8 cellular contexts compared by ENCODE assay signal in the genomic region with DNA sequence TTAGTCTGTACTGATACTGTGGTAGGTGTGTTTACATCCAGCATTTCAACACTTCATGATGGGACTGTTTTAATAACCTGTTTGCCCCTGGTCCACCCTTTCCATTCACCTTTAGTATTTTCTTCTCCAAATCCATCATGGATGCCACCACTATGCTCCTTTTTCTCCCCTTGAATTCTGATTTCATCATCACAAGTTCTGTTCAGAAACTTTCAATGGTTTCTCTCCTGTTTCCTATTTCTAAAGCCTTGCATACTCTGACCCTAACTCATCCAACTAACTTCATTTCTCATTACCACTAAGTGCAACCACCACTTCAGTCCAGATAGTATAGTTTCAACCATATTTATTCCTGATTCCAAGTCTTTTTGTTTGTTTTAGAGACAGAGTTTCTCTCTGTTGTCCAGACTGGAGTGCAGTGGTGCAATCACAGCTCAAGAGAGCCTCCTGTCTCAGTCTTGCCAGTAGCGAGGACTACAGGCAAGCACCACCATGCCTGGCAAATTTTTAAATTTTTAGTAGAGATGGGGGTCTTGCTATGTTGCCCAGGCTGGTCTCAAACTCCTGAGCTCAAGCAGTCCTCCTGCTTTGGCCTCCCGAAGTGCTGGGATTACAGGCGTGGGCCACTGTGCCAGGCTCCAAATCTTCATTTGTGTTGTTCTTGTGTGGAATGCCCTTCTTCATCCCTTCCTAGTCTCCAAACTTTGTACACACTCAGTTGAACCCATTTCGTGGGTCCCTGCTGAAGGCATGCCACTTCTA. TPM values are rescaled to one million over a fixed set of nuclear protein-coding genes. Genes with fewer than 3 reads are reported as not detected.
DNase-seq lines count a peak whose midpoint lies in the region; ATAC-seq and TF ChIP-seq lines count a peak whose summit lies in the region.

No MANE protein-coding gene starts in this region.

- peaks cover 34% of the 10 kb centered on the region for H3K4me1 Mint-ChIP-seq in activated T-cell treated with anti-CD3 and anti-CD28 coated beads, Interleukin-2, amount 50 U/mL, for 4 hours (ENCODE audit: low read depth)
- H3K4me1 Mint-ChIP-seq in activated B cell treated with CpG ODN at 0.5 μM for 24 hours (peaks cover 41% of the 10 kb centered on the region), glutamatergic neuron (ENCODE audit: low read depth, unreplicated experiment) (peaks cover 6% of the 10 kb centered on the region)

- DNase-seq in activated T-cell treated with anti-CD3 and anti-CD28 coated beads, Interleukin-2, amount 50 U/mL, for 4 hours: no peak
- DNase-seq in activated T-cell treated with anti-CD3 and anti-CD28 coated beads, Interleukin-2, amount 50 U/mL, for 48 hours: no peak
- DNase-seq in activated B cell treated with CpG ODN at 0.5 μM for 24 hours: no peak
- DNase-seq in glutamatergic neuron: no peak
- DNase-seq in stomach: no peak

- no peaks in the 10 kb centered on the region for H3K9me3 ChIP-seq in stomach

- CTCF ChIA-PET in activated B cell treated with CpG ODN at 0.5 μM for 24 hours (lab: Charles Lee): interaction anchor here (1.0 kb wide), 1 partner anchor 10 kb away, joined by 5 read pairs; no protein-coding TSS in a partner anchor

- no peaks in the 10 kb centered on the region for H3K9me3 Mint-ChIP-seq in activated T-cell treated with anti-CD3 and anti-CD28 coated beads, Interleukin-2, amount 50 U/mL, for 4 hours
- H3K9me3 Mint-ChIP-seq in activated B cell treated with CpG ODN at 0.5 μM for 24 hours (no peaks in the 10 kb centered on the region), glutamatergic neuron (ENCODE audit: unreplicated experiment) (peaks cover 2% of the 10 kb centered on the region)

- no peak for TF ChIP-seq POLR2A in stomach (IDR thresholded peaks at IDR 0.05)

- H3K4me3 Mint-ChIP-seq in activated T-cell treated with anti-CD3 and anti-CD28 coated beads, Interleukin-2, amount 50 U/mL, for 4 hours: peak overlapping the region; percentile 100
- H3K4me3 Mint-ChIP-seq in activated B cell treated with CpG ODN at 0.5 μM for 24 hours: peak overlapping the region; percentile 100
- H3K4me3 Mint-ChIP-seq in glutamatergic neuron (ENCODE audit: unreplicated experiment): peak overlapping the region; percentile 83

- no peaks in the 10 kb centered on the region for H3K27me3 Mint-ChIP-seq in activated T-cell treated with anti-CD3 and anti-CD28 coated beads, Interleukin-2, amount 50 U/mL, for 4 hours (ENCODE audit: low read depth)
- H3K27me3 Mint-ChIP-seq in activated B cell treated with CpG ODN at 0.5 μM for 24 hours (no peaks in the 10 kb centered on the region), glutamatergic neuron (ENCODE audit: unreplicated experiment) (peaks cover 2% of the 10 kb centered on the region)

- intact Hi-C loops in activated B cell treated with CpG ODN at 0.5 μM for 24 hours (cut with micrococcal nuclease): loop anchor here (5.0 kb wide), 1 partner anchor 275 kb away; no protein-coding TSS in a partner anchor
- intact Hi-C loops in stomach (cut with DNase I; ENCODE audit: low total_unique reads): no loop called here

- POLR2A ChIA-PET in activated B cell treated with CpG ODN at 0.5 μM for 24 hours (lab: Charles Lee): interaction anchor here (1.4 to 1.6 kb wide), 3 partner anchors 10 to 145 kb away, joined by 4 to 16 read pairs (median 6); a partner anchor contains a TSS

- no peak overlapping the region for H3K27ac ChIP-seq in stomach

- peaks cover 5% of the 10 kb centered on the region for H3K36me3 Mint-ChIP-seq in activated T-cell treated with anti-CD3 and anti-CD28 coated beads, Interleukin-2, amount 50 U/mL, for 4 hours (ENCODE audit: insufficient read depth)
- peaks cover 13% of the 10 kb centered on the region for H3K36me3 Mint-ChIP-seq in activated B cell treated with CpG ODN at 0.5 μM for 24 hours (ENCODE audit: low read depth)
- H3K36me3 Mint-ChIP-seq in glutamatergic neuron (ENCODE audit: unreplicated experiment): no peaks in the 10 kb centered on the region

- peaks cover 0 to 3% (median 0%) of the 10 kb centered on the region in 4 donors for H3K36me3 ChIP-seq in stomach

- no peak for ATAC-seq in activated T-cell treated with anti-CD3 and anti-CD28 coated beads, Interleukin-2, amount 50 U/mL, for 4 hours
- ATAC-seq in activated B cell treated with CpG ODN at 0.5 μM for 24 hours (ENCODE audit: low read depth) (no peak), GM21390 (IDR thresholded peaks at IDR 0.05; ENCODE audit: unreplicated experiment) (no peak), GM18873 (IDR thresholded peaks at IDR 0.05; ENCODE audit: low FRiP score, unreplicated experiment) (no peak), GM18909 (IDR thresholded peaks at IDR 0.05; ENCODE audit: poor library complexity, unreplicated experiment) (no peak)

- H3K4me3 ChIP-seq in stomach: peak overlapping the region; percentile 64 to 89 (median 80)

- WGBS in stomach, 5 donors: 93 to 98% (median 97%) methylated on average over 4 of the region's 4 CpGs

- peaks cover 11 to 44% (median 34%) of the 10 kb centered on the region in 4 donors for H3K4me1 ChIP-seq in stomach

- no peak for TF ChIP-seq CTCF in activated B cell treated with CpG ODN at 0.5 μM for 24 hours (IDR thresholded peaks at IDR 0.05)
- TF ChIP-seq CTCF in glutamatergic neuron (IDR thresholded peaks at IDR 0.05; ENCODE audit: partially characterized antibody, unreplicated experiment): no peak
- no peak for TF ChIP-seq CTCF in stomach (IDR thresholded peaks at IDR 0.05)

- peak overlapping the region; percentile 98 for H3K27ac Mint-ChIP-seq in activated B cell treated with CpG ODN at 0.5 μM for 24 hours
- H3K27ac Mint-ChIP-seq in glutamatergic neuron (ENCODE audit: unreplicated experiment): peak overlapping the region; percentile 49

- TF ChIP-seq EP300 in stomach (IDR thresholded peaks at IDR 0.05): no peak

- no peaks in the 10 kb centered on the region for H3K27me3 ChIP-seq in stomach

RNA-seq across cellular contexts. Expression of a gene that starts 1.2 kb away (rescaled TPM):
- total RNA-seq in activated T-cell treated with anti-CD3 and anti-CD28 coated beads, Interleukin-2, amount 50 U/mL, for 4 hours: 10 to 100 TPM; 41.0 to 51.4 (median 44.4) TPM
- total RNA-seq in activated B cell treated with CpG ODN at 0.5 μM for 24 hours: 20.8 and 23.5 TPM in 2 replicates
- 44.7 TPM for total RNA-seq in glutamatergic neuron (ENCODE audit: unreplicated experiment)
- total RNA-seq in stomach: 100 to 1,000 TPM in 1 of 5 donors, 10 to 100 TPM in 4; 12.7 to 106 (median 29.9) TPM
- 1 to 10 TPM; 7.2 to 9.0 (median 7.8) TPM for polyA plus RNA-seq in stomach

RNA-seq across cellular contexts. Expression of a gene that starts 35.2 kb away (rescaled TPM):
- under 1 TPM; 0.21 to 0.61 (median 0.57) TPM for total RNA-seq in activated T-cell treated with anti-CD3 and anti-CD28 coated beads, Interleukin-2, amount 50 U/mL, for 4 hours
- total RNA-seq in activated B cell treated with CpG ODN at 0.5 μM for 24 hours: 2.4 and 3.0 TPM in 2 replicates
- total RNA-seq in glutamatergic neuron (ENCODE audit: unreplicated experiment): 87.1 TPM
- total RNA-seq in stomach: 100 to 1,000 TPM in 1 of 5 donors, 10 to 100 TPM in 4; 29.2 to 236 (median 57.9) TPM
- 1 to 10 TPM; 5.6 to 7.6 (median 6.6) TPM for polyA plus RNA-seq in stomach
